In genomic region chr9:112878752-112879151, GRCh38 we compare ENCODE assay signal across 40 cellular contexts. TPM values are rescaled to one million over a fixed set of nuclear protein-coding genes. Genes with fewer than 3 reads are reported as not detected.
"Had no signal": no experiment of that assay in that cellular context is flagged by ENCODE, and none has a peak within 500 bp of the region (broad histone marks: within the 10 kb centered on the region; RNA-seq: fewer than 3 reads in every experiment).

No MANE protein-coding gene starts in this region.

- ATAC-seq: activated naive CD4-positive, alpha-beta T cell treated with anti-CD3 and anti-CD28 coated beads, Interleukin-2, amount 50 U/mL, for 72 hours; activated naive CD8-positive, alpha-beta T cell treated with anti-CD3 and anti-CD28 coated beads, Interleukin-2, amount 50 U/mL, for 24 hours; activated T-cell treated with anti-CD3 and anti-CD28 coated beads, Interleukin-2, amount 50 U/mL, for 4 hours; activated T-helper 17 cell treated with anti-CD3 and anti-CD28 coated beads, Interleukin-2, amount 50 U/mL, for 72 hours; body of pancreas had no signal

- H3K36me3 ChIP-seq: adrenal gland, brain microvascular endothelial cell, breast epithelium, cardiac muscle cell had no signal

- H3K36me3 Mint-ChIP-seq: activated naive CD4-positive, alpha-beta T cell treated with anti-CD3 and anti-CD28 coated beads, Interleukin-2, amount 50 U/mL, for 72 hours had no signal

- H3K4me1 Mint-ChIP-seq: activated naive CD4-positive, alpha-beta T cell treated with anti-CD3 and anti-CD28 coated beads, Interleukin-2, amount 50 U/mL, for 24 hours; activated naive CD8-positive, alpha-beta T cell treated with anti-CD3 and anti-CD28 coated beads for 36 hours; activated naive CD8-positive, alpha-beta T cell treated with anti-CD3 and anti-CD28 coated beads, Interleukin-2, amount 10 ng/mL, durations not matched to agents 7 days and 5 days; activated naive CD8-positive, alpha-beta T cell treated with anti-CD3 and anti-CD28 coated beads, Interleukin-2, amount 50 U/mL, for 24 hours; activated T-helper 17 cell treated with anti-CD3 and anti-CD28 coated beads, Interleukin-2, amount 50 U/mL, for 72 hours; brain; central memory CD8-positive, alpha-beta T cell had no signal

- DNase-seq: activated effector memory CD4-positive, alpha-beta T cell treated with anti-CD3 and anti-CD28 coated beads, Interleukin-2, amount 50 U/mL, for 16 hours; activated effector memory CD4-positive, alpha-beta T cell treated with Interleukin-2 at 50 U/mL for 16 hours; activated gamma-delta T cell; activated gamma-delta T cell treated with Interleukin-2 at 50 U/mL for 16 hours; activated naive CD4-positive, alpha-beta T cell; activated naive CD4-positive, alpha-beta T cell treated with anti-CD3 and anti-CD28 coated beads for 36 hours; activated naive CD4-positive, alpha-beta T cell treated with anti-CD3 and anti-CD28 coated beads, Interleukin-2, amount 50 U/mL, for 16 hours; activated naive CD4-positive, alpha-beta T cell treated with Interleukin-2 at 50 U/mL for 16 hours; activated naive CD8-positive, alpha-beta T cell treated with anti-CD3 and anti-CD28 coated beads for 36 hours; activated naive CD8-positive, alpha-beta T cell treated with anti-CD3 and anti-CD28 coated beads, Interleukin-2, amount 10 ng/mL, durations not matched to agents 7 days and 5 days; activated naive CD8-positive, alpha-beta T cell treated with anti-CD3 and anti-CD28 coated beads, Interleukin-2, amount 50 U/mL, for 24 hours; activated T-cell treated with anti-CD3 and anti-CD28 coated beads for 4 hours; activated T-cell treated with anti-CD3 and anti-CD28 coated beads, Interleukin-2, amount 50 U/mL, for 1 hour; activated T-cell treated with anti-CD3 and anti-CD28 coated beads, Interleukin-2, amount 50 U/mL, for 24 hours; activated T-cell treated with anti-CD3 and anti-CD28 coated beads, Interleukin-2, amount 50 U/mL, for 4 hours; activated T-cell treated with anti-CD3 and anti-CD28 coated beads, Interleukin-2, amount 50 U/mL, for 48 hours; adrenal gland; amniotic stem cell; amygdala; anterior cingulate cortex; aorta; body of pancreas; brain microvascular endothelial cell; caudate nucleus; central memory CD4-positive, alpha-beta T cell; cerebellar nuclear complex had no signal

- H3K9me3 Mint-ChIP-seq: activated naive CD4-positive, alpha-beta T cell treated with anti-CD3 and anti-CD28 coated beads for 36 hours; activated naive CD4-positive, alpha-beta T cell treated with anti-CD3 and anti-CD28 coated beads, Interleukin-2, amount 50 U/mL, for 24 hours; activated naive CD8-positive, alpha-beta T cell treated with anti-CD3 and anti-CD28 coated beads for 36 hours; activated naive CD8-positive, alpha-beta T cell treated with anti-CD3 and anti-CD28 coated beads, Interleukin-2, amount 10 ng/mL, durations not matched to agents 7 days and 5 days; activated naive CD8-positive, alpha-beta T cell treated with anti-CD3 and anti-CD28 coated beads, Interleukin-2, amount 50 U/mL, for 24 hours; activated T-cell treated with anti-CD3 and anti-CD28 coated beads, Interleukin-2, amount 50 U/mL, for 24 hours; activated T-cell treated with anti-CD3 and anti-CD28 coated beads, Interleukin-2, amount 50 U/mL, for 4 hours; activated T-helper 1 cell treated with anti-CD3 and anti-CD28 coated beads, Interleukin-12 subunit alpha, Interleukin-12 subunit beta, Interleukin-2, Interleukin-4 antibody, amounts not matched to agents 30 ng/mL and 10 ng/mL and 1 ng/mL, durations not matched to agents 14 hours and 24 hours and 36 hours; activated T-helper 17 cell treated with anti-CD3 and anti-CD28 coated beads, Interleukin-2, amount 50 U/mL, for 72 hours; activated T-helper 2 cell treated with anti-CD3 and anti-CD28 coated beads, Interferon-gamma antibody, Interleukin-2, Interleukin-4, amounts not matched to agents 10 μg/mL and 5 μg/mL and 100 μg/mL, durations not matched to agents 14 hours and 24 hours and 36 hours; brain; central memory CD8-positive, alpha-beta T cell had no signal

- H3K27ac Mint-ChIP-seq: activated naive CD4-positive, alpha-beta T cell treated with anti-CD3 and anti-CD28 coated beads for 36 hours; activated naive CD4-positive, alpha-beta T cell treated with anti-CD3 and anti-CD28 coated beads, Interleukin-2, amount 50 U/mL, for 24 hours; activated naive CD4-positive, alpha-beta T cell treated with anti-CD3 and anti-CD28 coated beads, Interleukin-2, amount 50 U/mL, for 72 hours; activated naive CD8-positive, alpha-beta T cell; activated naive CD8-positive, alpha-beta T cell treated with anti-CD3 and anti-CD28 coated beads for 36 hours; activated naive CD8-positive, alpha-beta T cell treated with anti-CD3 and anti-CD28 coated beads, Interleukin-2, amount 10 ng/mL, durations not matched to agents 7 days and 5 days; activated naive CD8-positive, alpha-beta T cell treated with anti-CD3 and anti-CD28 coated beads, Interleukin-2, amount 50 U/mL, for 24 hours; activated T-cell treated with anti-CD3 and anti-CD28 coated beads, Interleukin-2, amount 50 U/mL, for 24 hours; activated T-helper 1 cell treated with anti-CD3 and anti-CD28 coated beads, Interleukin-12 subunit alpha, Interleukin-12 subunit beta, Interleukin-2, Interleukin-4 antibody, amounts not matched to agents 30 ng/mL and 10 ng/mL and 1 ng/mL, durations not matched to agents 14 hours and 24 hours and 36 hours; activated T-helper 17 cell treated with anti-CD3 and anti-CD28 coated beads, Interleukin-2, amount 50 U/mL, for 72 hours; activated T-helper 2 cell treated with anti-CD3 and anti-CD28 coated beads, Interferon-gamma antibody, Interleukin-2, Interleukin-4, amounts not matched to agents 10 μg/mL and 5 μg/mL and 100 μg/mL, durations not matched to agents 14 hours and 24 hours and 36 hours; brain had no signal

- H3K27me3 Mint-ChIP-seq: activated naive CD4-positive, alpha-beta T cell treated with anti-CD3 and anti-CD28 coated beads, Interleukin-2, amount 50 U/mL, for 24 hours; activated naive CD8-positive, alpha-beta T cell; activated naive CD8-positive, alpha-beta T cell treated with anti-CD3 and anti-CD28 coated beads for 36 hours; activated naive CD8-positive, alpha-beta T cell treated with anti-CD3 and anti-CD28 coated beads, Interleukin-2, amount 50 U/mL, for 24 hours; activated T-cell treated with anti-CD3 and anti-CD28 coated beads, Interleukin-2, amount 50 U/mL, for 24 hours; activated T-helper 17 cell treated with anti-CD3 and anti-CD28 coated beads, Interleukin-2, amount 50 U/mL, for 72 hours; brain; central memory CD8-positive, alpha-beta T cell had no signal

- H3K27me3 ChIP-seq: adrenal gland, ascending aorta, body of pancreas, brain microvascular endothelial cell, breast epithelium, cardiac muscle cell had no signal

- H3K4me3 ChIP-seq: adrenal gland, ascending aorta, body of pancreas, breast epithelium, cardiac muscle cell had no signal

- H3K27ac ChIP-seq: adrenal gland, ascending aorta, body of pancreas, brain microvascular endothelial cell, breast epithelium, cardiac muscle cell had no signal

- H3K9me3 ChIP-seq: adrenal gland, ascending aorta, body of pancreas, breast epithelium had no signal

- H3K4me3 Mint-ChIP-seq: activated naive CD4-positive, alpha-beta T cell treated with anti-CD3 and anti-CD28 coated beads for 36 hours; activated naive CD4-positive, alpha-beta T cell treated with anti-CD3 and anti-CD28 coated beads, Interleukin-2, amount 50 U/mL, for 24 hours; activated naive CD8-positive, alpha-beta T cell; activated naive CD8-positive, alpha-beta T cell treated with anti-CD3 and anti-CD28 coated beads for 36 hours; activated naive CD8-positive, alpha-beta T cell treated with anti-CD3 and anti-CD28 coated beads, Interleukin-2, amount 10 ng/mL, durations not matched to agents 7 days and 5 days; activated naive CD8-positive, alpha-beta T cell treated with anti-CD3 and anti-CD28 coated beads, Interleukin-2, amount 50 U/mL, for 24 hours; activated T-cell treated with anti-CD3 and anti-CD28 coated beads, Interleukin-2, amount 50 U/mL, for 24 hours; activated T-cell treated with anti-CD3 and anti-CD28 coated beads, Interleukin-2, amount 50 U/mL, for 4 hours; activated T-helper 1 cell treated with anti-CD3 and anti-CD28 coated beads, Interleukin-12 subunit alpha, Interleukin-12 subunit beta, Interleukin-2, Interleukin-4 antibody, amounts not matched to agents 30 ng/mL and 10 ng/mL and 1 ng/mL, durations not matched to agents 14 hours and 24 hours and 36 hours; activated T-helper 17 cell treated with anti-CD3 and anti-CD28 coated beads, Interleukin-2, amount 50 U/mL, for 72 hours; brain; central memory CD8-positive, alpha-beta T cell had no signal

- H3K4me1 ChIP-seq: adrenal gland, ascending aorta, body of pancreas, breast epithelium had no signal

RNA-seq across cellular contexts. Expression of gene SLC46A2, which starts 11.9 kb away (rescaled TPM):
- total RNA-seq: activated naive CD4-positive, alpha-beta T cell treated with anti-CD3 and anti-CD28 coated beads for 36 hours; activated naive CD4-positive, alpha-beta T cell treated with anti-CD3 and anti-CD28 coated beads, Interleukin-2, amount 50 U/mL, for 72 hours; activated naive CD8-positive, alpha-beta T cell treated with anti-CD3 and anti-CD28 coated beads for 36 hours; activated naive CD8-positive, alpha-beta T cell treated with anti-CD3 and anti-CD28 coated beads, Interleukin-2, amount 10 ng/mL, durations not matched to agents 7 days and 5 days; activated T-cell treated with anti-CD3 and anti-CD28 coated beads, Interleukin-2, amount 50 U/mL, for 4 hours; activated T-helper 1 cell treated with anti-CD3 and anti-CD28 coated beads, Interleukin-12 subunit alpha, Interleukin-12 subunit beta, Interleukin-2, Interleukin-4 antibody, amounts not matched to agents 30 ng/mL and 10 ng/mL and 1 ng/mL, durations not matched to agents 14 hours and 24 hours and 36 hours; activated T-helper 17 cell treated with anti-CD3 and anti-CD28 coated beads, Interleukin-2, amount 50 U/mL, for 72 hours; activated T-helper 2 cell treated with anti-CD3 and anti-CD28 coated beads, Interferon-gamma antibody, Interleukin-2, Interleukin-4, amounts not matched to agents 10 μg/mL and 5 μg/mL and 100 μg/mL, durations not matched to agents 14 hours and 24 hours and 36 hours; ascending aorta; astrocyte; bronchial epithelial cell; cardiac muscle cell; chondrocyte had no signal
